In the genomic region with DNA sequence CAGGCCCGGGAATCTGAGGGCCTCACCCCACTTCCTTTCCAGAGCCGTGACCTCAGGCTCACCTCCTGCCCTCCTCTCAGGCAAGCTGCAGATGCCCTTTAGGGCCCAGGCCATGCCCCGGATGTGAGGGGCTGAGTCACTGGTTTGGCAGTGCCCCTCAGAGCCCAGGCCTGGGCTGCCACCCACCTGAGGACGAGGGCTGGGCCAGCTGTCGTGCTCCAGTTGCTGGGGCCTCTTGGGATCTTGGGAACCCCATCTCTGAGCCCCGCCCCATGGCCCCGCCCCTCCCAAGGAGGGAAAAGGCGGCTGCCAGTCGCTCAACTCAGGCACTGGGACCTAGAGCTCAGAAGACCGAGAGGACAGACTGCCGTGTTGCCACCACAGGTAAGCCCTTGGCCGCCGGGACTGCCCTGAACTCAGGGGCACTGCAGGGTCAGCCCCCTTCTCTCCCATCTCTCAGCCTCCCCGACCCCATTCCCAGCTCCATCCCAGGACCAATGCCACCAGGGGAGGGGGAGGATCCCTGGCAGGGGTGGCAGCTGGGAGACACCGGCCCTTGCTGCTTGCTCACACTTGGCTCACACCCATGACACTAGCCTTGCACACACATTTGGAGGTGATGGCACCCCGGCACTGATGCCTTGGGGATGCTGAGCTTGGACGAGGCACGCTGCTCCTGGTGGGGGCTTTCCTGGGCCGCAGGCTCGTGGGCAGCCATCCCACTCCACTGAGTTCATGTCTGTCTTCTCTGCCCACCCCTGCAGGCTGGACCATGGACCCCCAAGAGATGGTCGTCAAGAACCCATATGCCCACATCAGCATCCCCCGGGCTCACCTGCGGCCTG, we compare ENCODE assay signal across 7 cellular contexts. TPM values are rescaled to one million over a fixed set of nuclear protein-coding genes. Genes with fewer than 3 reads are reported as not detected.
DNase-seq lines count a peak whose midpoint lies in the region; ATAC-seq, FAIRE-seq and TF ChIP-seq lines count a peak whose summit lies in the region.

CYSRT1 (plus strand) TSS at position 325 of the 845 bp plus-strand sequence; CDS start at position 773, 448 bp downstream.

- H3K9me3 ChIP-seq in iPS DF 6.9 (ENCODE audit: control insufficient read depth, insufficient read depth, low read length): no peaks in the 10 kb centered on the region

- peaks cover 6% of the 10 kb centered on the region for H3K4me1 ChIP-seq in iPS DF 6.9 (ENCODE audit: control insufficient read depth, insufficient read depth, low read length)

- DNase-seq in HPDE6-E6E7 (ENCODE audit: extremely low spot score): peak; percentile 31
- DNase-seq in iPS DF 6.9 (ENCODE audit: low read depth, low spot score): no peak
- DNase-seq in stimulated activated naive CD8-positive, alpha-beta T cell treated with anti-CD3 and anti-CD28 coated beads, Interleukin-15, Interleukin-2, amounts not matched to agents 100 U/mL and 50 U/mL, for 24 hours: peak; percentile 55
- DNase-seq in frontal cortex (ENCODE audit: low spot score in 2 of 2): no peak

- H3K27me3 ChIP-seq in iPS DF 6.9 (ENCODE audit: control insufficient read depth, insufficient read depth, low read length): no peaks in the 10 kb centered on the region; the same call in 1 of the 2 replicates

- no peak within 1 kb of the TSS for H3K27ac ChIP-seq in iPS DF 6.9 (ENCODE audit: low read length)

- no peak for FAIRE-seq in frontal cortex (lab: Jason Lieb, UNC)

- H3K36me3 ChIP-seq in iPS DF 6.9 (ENCODE audit: control insufficient read depth, insufficient read depth, low read length): no peaks in the 10 kb centered on the region

- TF ChIP-seq CTCF in WI38 (IDR thresholded peaks at IDR 0.05; ENCODE audit: low read depth, low read length): no peak

- peak; percentile 8 for ATAC-seq in stimulated activated naive CD8-positive, alpha-beta T cell treated with anti-CD3 and anti-CD28 coated beads, Interleukin-15, Interleukin-2, amounts not matched to agents 100 U/mL and 50 U/mL, for 24 hours
- ATAC-seq in GM19463 (IDR thresholded peaks at IDR 0.05; ENCODE audit: unreplicated experiment): no peak
- ATAC-seq in GM21360 (IDR thresholded peaks at IDR 0.05; ENCODE audit: unreplicated experiment): no peak

- H3K4me3 ChIP-seq in WI38 (ENCODE audit: low read depth, low read length) (peak within 1 kb of the TSS; percentile 79), iPS DF 6.9 (ENCODE audit: low read length) (peak within 1 kb of the TSS; percentile 71; the same call in 1 of the 2 replicates)

- WGBS in iPS DF 6.9 (ENCODE audit: insufficient coverage, insufficient read length): no CpG with 5 or more reads among the region's 23 CpGs

RNA-seq across cellular contexts. Expression of gene CYSRT1, which starts in this region (rescaled TPM):
- total RNA-seq in frontal cortex: under 0.01 TPM

Comparison
In these comparisons a context has a peak if more than half of its experiments do, and no peak if none do; other contexts are left out.
1. DNase-seq: peak in HPDE6-E6E7 (single experiment) and stimulated activated naive CD8-positive, alpha-beta T cell treated with anti-CD3 and anti-CD28 coated beads, Interleukin-15, Interleukin-2, amounts not matched to agents 100 U/mL and 50 U/mL, for 24 hours (single experiment); none in iPS DF 6.9 (single experiment) and frontal cortex (0 of 2).